24 cellular contexts compared by ENCODE assay signal in the genomic region with DNA sequence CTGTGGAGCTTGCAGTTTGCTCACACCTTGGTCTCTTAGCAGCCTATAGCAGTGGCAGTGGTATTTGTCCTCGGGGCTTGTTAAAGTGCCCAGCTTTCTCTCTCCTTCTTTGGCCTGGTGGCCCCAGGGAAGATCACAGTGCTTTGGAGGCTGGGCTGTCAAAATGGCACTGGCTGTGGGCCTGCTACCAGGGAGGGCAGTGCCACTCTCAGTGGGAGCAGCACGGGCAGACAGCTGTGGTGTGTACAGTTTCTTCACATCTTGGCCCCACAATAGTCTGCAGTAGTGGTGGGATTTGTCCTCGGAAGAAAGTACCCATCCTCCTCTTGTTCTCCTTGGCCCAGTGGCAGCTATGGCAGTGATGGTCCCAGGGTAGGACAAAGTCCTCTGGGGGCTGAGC.
"Had no signal": no experiment of that assay in that cellular context is flagged by ENCODE, and none has a peak within 500 bp of the region (broad histone marks: within the 10 kb centered on the region; RNA-seq: fewer than 3 reads in every experiment).

No MANE protein-coding gene starts in this region.

- H3K4me2 ChIP-seq: neural progenitor cell had no signal

- H3K9me3 Mint-ChIP-seq: neural progenitor cell had no signal

- H3K36me3 ChIP-seq: gastrocnemius medialis, neural progenitor cell, sigmoid colon, vagina had no signal

- H3K4me1 ChIP-seq: gastrocnemius medialis, neural progenitor cell, psoas muscle, sigmoid colon, vagina had no signal

- H3K36me3 Mint-ChIP-seq: memory B cell; neural progenitor cell; stimulated activated memory B cell treated with anti-CD40 and anti-IgM and Interleukin-4, amounts not matched to agents 10 μg/mL and 1 μg/mL and 100 μg/mL, for 72 hours had no signal

- H3K27ac Mint-ChIP-seq: effector memory CD8-positive, alpha-beta T cell; memory B cell; naive thymus-derived CD4-positive, alpha-beta T cell; nephron; neural progenitor cell; stimulated activated memory B cell treated with anti-CD40 and anti-IgM and Interleukin-4, amounts not matched to agents 10 μg/mL and 1 μg/mL and 100 μg/mL, for 72 hours had no signal

- H3K9ac ChIP-seq: neural progenitor cell had no signal

- H2AFZ ChIP-seq: neural progenitor cell had no signal

- H3K27ac ChIP-seq: epithelial cell of prostate, gastrocnemius medialis, neural progenitor cell, psoas muscle, sigmoid colon, vagina had no signal

- H3K9me3 ChIP-seq: psoas muscle, vagina had no signal

- H3K4me3 ChIP-seq: gastrocnemius medialis, lung, neural progenitor cell, psoas muscle, sigmoid colon, vagina had no signal

- DNase-seq: cortex of kidney; effector memory CD8-positive, alpha-beta T cell; foreskin fibroblast; gastrocnemius medialis; head of caudate nucleus; left ventricle myocardium superior; midbrain; naive thymus-derived CD4-positive, alpha-beta T cell; nucleus accumbens; psoas muscle; right cardiac atrium; sigmoid colon; stimulated activated CD4-positive, alpha-beta T cell treated with anti-CD3 and anti-CD28 coated beads, Interleukin-2, amount 100 ng/mL, for 24 hours; stimulated activated CD4-positive, alpha-beta T cell treated with anti-CD3 and anti-CD28 coated beads, Interleukin-4, amount 100 ng/mL, for 24 hours; stimulated activated naive CD8-positive, alpha-beta T cell treated with anti-CD3 and anti-CD28 coated beads, Interleukin-15, Interleukin-2, amounts not matched to agents 100 U/mL and 50 U/mL, for 24 hours; trophoblast cell had no signal

- H3K4me3 Mint-ChIP-seq: effector memory CD8-positive, alpha-beta T cell; memory B cell; naive thymus-derived CD4-positive, alpha-beta T cell; nephron; neural progenitor cell; stimulated activated memory B cell treated with anti-CD40 and anti-IgM and Interleukin-4, amounts not matched to agents 10 μg/mL and 1 μg/mL and 100 μg/mL, for 72 hours had no signal

- H3K4me1 Mint-ChIP-seq: memory B cell; nephron; neural progenitor cell; stimulated activated memory B cell treated with anti-CD40 and anti-IgM and Interleukin-4, amounts not matched to agents 10 μg/mL and 1 μg/mL and 100 μg/mL, for 72 hours had no signal

- ATAC-seq: effector memory CD8-positive, alpha-beta T cell; esophagus mucosa; gastrocnemius medialis; left ventricle myocardium superior; naive thymus-derived CD4-positive, alpha-beta T cell; psoas muscle; right cardiac atrium; stimulated activated memory B cell treated with anti-CD40 and anti-IgM and Interleukin-4, amounts not matched to agents 10 μg/mL and 1 μg/mL and 100 μg/mL, for 72 hours; stimulated activated naive CD8-positive, alpha-beta T cell treated with anti-CD3 and anti-CD28 coated beads, Interleukin-15, Interleukin-2, amounts not matched to agents 100 U/mL and 50 U/mL, for 24 hours had no signal

- H3K27me3 Mint-ChIP-seq: memory B cell; stimulated activated memory B cell treated with anti-CD40 and anti-IgM and Interleukin-4, amounts not matched to agents 10 μg/mL and 1 μg/mL and 100 μg/mL, for 72 hours had no signal

- H3K27me3 ChIP-seq: gastrocnemius medialis, neural progenitor cell, sigmoid colon, vagina had no signal
